ENCODE assay signal across 8 cellular contexts in genomic region chr17:37643118-37643766, GRCh38. TPM values are rescaled to one million over a fixed set of nuclear protein-coding genes. Genes with fewer than 3 reads are reported as not detected.
DNase-seq lines count a peak whose midpoint lies in the region; ATAC-seq and TF ChIP-seq lines count a peak whose summit lies in the region.

Gene DDX52 (minus strand): TSS chr17:37643446. CDS start chr17:37643420, 26 bp downstream.

- H3K27me3 ChIP-seq in left ventricle myocardium inferior (ENCODE audit: low read depth) = peaks cover 7% of the 10 kb centered on the region

- no peaks in the 10 kb centered on the region for H3K9me3 Mint-ChIP-seq in T-helper 1 cell treated with Interleukin-12 subunit alpha and Interleukin-12 subunit beta and Interleukin-4 antibody, amounts not matched to agents 30 μg/mL and 1 μg/mL, for 36 hours
- no peaks in the 10 kb centered on the region for H3K9me3 Mint-ChIP-seq in type B pancreatic cell

- peak within 1 kb of the TSS; percentile 89 for H3K27ac ChIP-seq in left ventricle myocardium inferior (replicated peaks)

- peak within 1 kb of the TSS; percentile 87 for H3K27ac Mint-ChIP-seq in T-helper 1 cell treated with Interleukin-12 subunit alpha and Interleukin-12 subunit beta and Interleukin-4 antibody, amounts not matched to agents 30 μg/mL and 1 μg/mL, for 36 hours
- H3K27ac Mint-ChIP-seq in type B pancreatic cell = peak within 1 kb of the TSS; percentile 92

- no peaks in the 10 kb centered on the region for H3K9me3 ChIP-seq in left ventricle myocardium inferior (replicated peaks)

- H3K4me3 ChIP-seq in GM08714 (ENCODE audit: low read length) (peak within 1 kb of the TSS; percentile 94), left ventricle myocardium inferior (peak within 1 kb of the TSS; percentile 81)

- intact Hi-C loops in left ventricle myocardium inferior (cut with micrococcal nuclease) = no loop called here
- intact Hi-C loops in posterior vena cava (cut with DNase I) = no loop called here

- H3K27me3 Mint-ChIP-seq in T-helper 1 cell treated with Interleukin-12 subunit alpha and Interleukin-12 subunit beta and Interleukin-4 antibody, amounts not matched to agents 30 μg/mL and 1 μg/mL, for 36 hours (ENCODE audit: low read depth) = peaks cover 36% of the 10 kb centered on the region
- peaks cover 39% of the 10 kb centered on the region for H3K27me3 Mint-ChIP-seq in type B pancreatic cell

- peaks cover 30% of the 10 kb centered on the region for H3K36me3 ChIP-seq in left ventricle myocardium inferior

- peak within 1 kb of the TSS; percentile 91 for H3K4me3 Mint-ChIP-seq in T-helper 1 cell treated with Interleukin-12 subunit alpha and Interleukin-12 subunit beta and Interleukin-4 antibody, amounts not matched to agents 30 μg/mL and 1 μg/mL, for 36 hours
- H3K4me3 Mint-ChIP-seq in type B pancreatic cell = peak within 1 kb of the TSS; percentile 95

- peaks cover 52% of the 10 kb centered on the region for H3K4me1 ChIP-seq in left ventricle myocardium inferior

- TF ChIP-seq CTCF in left ventricle myocardium inferior (IDR thresholded peaks at IDR 0.05; ENCODE audit: borderline replicate concordance) = peak; percentile 26
- peak; percentile 21 for TF ChIP-seq CTCF in type B pancreatic cell (conservative IDR thresholded peaks at IDR 0.05)

- H3K36me3 Mint-ChIP-seq in T-helper 1 cell treated with Interleukin-12 subunit alpha and Interleukin-12 subunit beta and Interleukin-4 antibody, amounts not matched to agents 30 μg/mL and 1 μg/mL, for 36 hours (ENCODE audit: low read depth) = peaks cover 21% of the 10 kb centered on the region
- H3K36me3 Mint-ChIP-seq in type B pancreatic cell = peaks cover 15% of the 10 kb centered on the region

- peak; percentile 93 for ATAC-seq in HG02798 (IDR thresholded peaks at IDR 0.05; ENCODE audit: poor library complexity, unreplicated experiment)

- DNase-seq in NCI-H187 (lab: John Stamatoyannopoulos, UW) = peak; percentile 71 to 86
- peak; percentile 76 for DNase-seq in amniotic stem cell (lab: John Stamatoyannopoulos, UW)
- DNase-seq in left ventricle myocardium inferior = peak; percentile 92
- DNase-seq in posterior vena cava (ENCODE audit: low spot score) = peak; percentile 98
- DNase-seq in type B pancreatic cell (ENCODE audit: extremely low spot score, unreplicated experiment) = peak; percentile 87

- H3K4me1 Mint-ChIP-seq in T-helper 1 cell treated with Interleukin-12 subunit alpha and Interleukin-12 subunit beta and Interleukin-4 antibody, amounts not matched to agents 30 μg/mL and 1 μg/mL, for 36 hours (ENCODE audit: low read depth) = peaks cover 31% of the 10 kb centered on the region
- peaks cover 17% of the 10 kb centered on the region for H3K4me1 Mint-ChIP-seq in type B pancreatic cell (ENCODE audit: unreplicated experiment)

RNA-seq across cellular contexts. Expression of gene DDX52, which starts in this region (rescaled TPM):
- 12.9 TPM for total RNA-seq in left ventricle myocardium inferior
- total RNA-seq in posterior vena cava = 10 to 100 TPM; 16.8 to 20.7 TPM
- total RNA-seq in type B pancreatic cell (ENCODE audit: low replicate concordance) = 37.5 and 49.4 TPM in 2 replicates

Comparison
In these comparisons a context has a peak if more than half of its experiments do, and no peak if none do; other contexts are left out.
1. Peak in every context shown above with its lines: DNase-seq, ATAC-seq, H3K4me3 ChIP-seq and H3K27ac ChIP-seq.